5 cellular contexts compared by ENCODE assay signal in the genomic region with DNA sequence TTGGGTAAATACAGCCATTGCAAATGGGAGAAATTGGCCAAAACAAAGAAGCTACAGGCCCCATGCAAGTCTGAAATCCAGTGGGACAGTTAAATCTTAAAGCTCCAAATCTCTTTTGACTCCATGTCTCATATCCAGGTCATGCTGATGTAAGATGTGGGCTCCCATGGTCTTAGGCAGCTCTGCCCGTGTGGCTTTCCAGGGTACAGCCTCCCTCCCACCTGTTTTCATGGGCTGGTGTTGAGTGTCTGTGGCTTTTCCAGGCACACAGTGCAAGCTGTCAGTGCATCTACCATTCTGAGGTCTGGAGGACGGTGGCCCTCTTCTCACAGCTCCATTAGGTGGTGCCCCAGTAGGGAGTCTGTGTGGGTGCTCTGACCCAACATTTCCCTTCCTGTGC. TPM values are rescaled to one million over a fixed set of nuclear protein-coding genes. Genes with fewer than 3 reads are reported as not detected.
"Had no signal": no experiment of that assay in that cellular context is flagged by ENCODE, and none has a peak within 500 bp of the region (broad histone marks: within the 10 kb centered on the region; RNA-seq: fewer than 3 reads in every experiment).

No MANE protein-coding gene starts in this region.

RNA-seq across cellular contexts. Expression of a gene that starts 53.4 kb away (rescaled TPM):
- total RNA-seq: naive thymus-derived CD8-positive, alpha-beta T cell; natural killer cell; natural killer cell treated with Interleukin-12 subunit alpha and Interleukin-12 subunit beta and Interleukin-15 and Interleukin-18, amount 100 ng/mL, for 72 hours; pulmonary artery endothelial cell had no signal
- polyA plus RNA-seq: naive thymus-derived CD8-positive, alpha-beta T cell; neural cell had no signal
